Comparison of ENCODE assay signal across 8 cellular contexts in genomic region chr7:142301923-142302550, GRCh38. TPM values are rescaled to one million over a fixed set of nuclear protein-coding genes. Genes with fewer than 3 reads are reported as not detected.
A peak's percentile ranks its signal among the peaks of the same experiment; 100 is the strongest.
DNase-seq lines count a peak whose midpoint lies in the region; ATAC-seq and TF ChIP-seq lines count a peak whose summit lies in the region.

No MANE protein-coding gene starts in this region.

- ATAC-seq in GM18858 (IDR thresholded peaks at IDR 0.05; ENCODE audit: unreplicated experiment) (peak; percentile 44), GM21717 (IDR thresholded peaks at IDR 0.05; ENCODE audit: unreplicated experiment) (no peak)

- TF ChIP-seq CTCF in AG10803 (conservative IDR thresholded peaks at IDR 0.05; ENCODE audit: low read length) (peak; percentile 25), epithelial cell of proximal tubule (conservative IDR thresholded peaks at IDR 0.05; ENCODE audit: low read depth, low read length) (peak; percentile 70)

- H3K4me3 ChIP-seq in AG10803 (ENCODE audit: low read length) (no peak overlapping the region), epithelial cell of proximal tubule (ENCODE audit: low read depth, low read length) (no peak overlapping the region)

- DNase-seq in AG10803 (ENCODE audit: low read depth) (no peak), NCI-H524 (lab: John Stamatoyannopoulos, UW) (peak; percentile 28 to 49), epithelial cell of proximal tubule (ENCODE audit: low read depth) (no peak), T-helper 9 cell (no peak), T1000 (lab: John Stamatoyannopoulos, UW) (no peak)
- DNase-seq in activated CD8-positive, alpha-beta memory T cell treated with anti-CD3 and anti-CD28 coated beads for 24 hours, result no peak

RNA-seq across cellular contexts. Expression of gene PRSS58, which starts 44.2 kb away (rescaled TPM):
- total RNA-seq in epithelial cell of proximal tubule, result not detected in 2 replicates

Comparison
In these comparisons a context has a peak if more than half of its experiments do, and no peak if none do; other contexts are left out.
1. DNase-seq: peak in NCI-H524 (2 of 2); none in AG10803 (single experiment), epithelial cell of proximal tubule (single experiment), T-helper 9 cell (single experiment), T1000 (single experiment) and activated CD8-positive, alpha-beta memory T cell treated with anti-CD3 and anti-CD28 coated beads for 24 hours (single experiment).